ENCODE assay signal across 24 cellular contexts in the genomic region with DNA sequence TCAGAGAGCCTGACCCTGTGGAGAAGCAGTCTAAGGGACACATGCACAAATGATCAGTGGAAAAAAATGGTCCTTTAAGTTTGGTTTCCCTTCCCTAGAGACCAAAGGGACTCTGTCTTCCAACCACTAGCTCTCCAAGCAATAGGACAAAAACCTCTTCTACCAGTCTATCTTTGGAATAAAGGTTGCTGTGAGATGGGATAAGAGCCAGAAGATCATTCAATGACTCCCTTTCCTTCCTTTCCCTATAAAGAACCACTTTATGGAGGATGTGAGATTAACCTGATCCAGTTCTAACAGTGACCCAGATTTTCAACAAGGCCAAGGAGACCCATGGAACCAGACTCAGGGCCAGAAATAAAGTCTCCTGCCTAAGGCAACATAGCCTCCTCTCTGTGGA.
DNase-seq lines count a peak whose midpoint lies in the region; ATAC-seq and TF ChIP-seq lines count a peak whose summit lies in the region.
"Had no signal": no experiment of that assay in that cellular context is flagged by ENCODE, and none has a peak within 500 bp of the region (broad histone marks: within the 10 kb centered on the region; RNA-seq: fewer than 3 reads in every experiment).

No MANE protein-coding gene starts in this region.

- TF ChIP-seq POLR2A in upper lobe of left lung (IDR thresholded peaks at IDR 0.05): no peak

- no peak overlapping the region for H3K4me3 Mint-ChIP-seq in CD8-positive, alpha-beta T cell
- H3K4me3 Mint-ChIP-seq in chondrocyte (ENCODE audit: unreplicated experiment) (no peak overlapping the region), osteocyte (ENCODE audit: unreplicated experiment) (no peak overlapping the region)
- H3K4me3 Mint-ChIP-seq: stimulated activated naive B cell treated with anti-CD40 and anti-IgM and Interleukin-4, amounts not matched to agents 10 μg/mL and 1 μg/mL and 100 μg/mL, for 72 hours had no signal

- H3K27ac Mint-ChIP-seq in CD8-positive, alpha-beta T cell: peak overlapping the region; percentile 10
- H3K27ac Mint-ChIP-seq in chondrocyte (ENCODE audit: unreplicated experiment): peak overlapping the region; percentile 62
- H3K27ac Mint-ChIP-seq in osteocyte (ENCODE audit: unreplicated experiment): peak overlapping the region; percentile 15
- H3K27ac Mint-ChIP-seq: stimulated activated naive B cell treated with anti-CD40 and anti-IgM and Interleukin-4, amounts not matched to agents 10 μg/mL and 1 μg/mL and 100 μg/mL, for 72 hours had no signal

- TF ChIP-seq EP300 in upper lobe of left lung (IDR thresholded peaks at IDR 0.05): no peak

- H3K36me3 Mint-ChIP-seq in CD8-positive, alpha-beta T cell: peaks cover 18% of the 10 kb centered on the region
- H3K36me3 Mint-ChIP-seq in chondrocyte (ENCODE audit: low read depth): peaks cover 23% of the 10 kb centered on the region
- peaks cover 21% of the 10 kb centered on the region for H3K36me3 Mint-ChIP-seq in osteocyte (ENCODE audit: unreplicated experiment)

- no peaks in the 10 kb centered on the region for H3K27me3 Mint-ChIP-seq in CD8-positive, alpha-beta T cell (ENCODE audit: low read depth)
- no peaks in the 10 kb centered on the region for H3K27me3 Mint-ChIP-seq in chondrocyte (ENCODE audit: low read depth)
- no peaks in the 10 kb centered on the region for H3K27me3 Mint-ChIP-seq in osteocyte (ENCODE audit: unreplicated experiment)
- H3K27me3 Mint-ChIP-seq: stimulated activated naive B cell treated with anti-CD40 and anti-IgM and Interleukin-4, amounts not matched to agents 10 μg/mL and 1 μg/mL and 100 μg/mL, for 72 hours had no signal

- H3K4me1 ChIP-seq in ACC112 (ENCODE audit: control insufficient read depth, insufficient read depth, low read length, unreplicated experiment) (peaks cover 14% of the 10 kb centered on the region), upper lobe of left lung (peaks cover 0 to 5% (median 0%) of the 10 kb centered on the region in 4 donors)
- peaks cover 6% of the 10 kb centered on the region for H3K4me1 ChIP-seq in CD8-positive, alpha-beta T cell (ENCODE audit: insufficient read depth, low read length)
- H3K4me1 ChIP-seq: HAP-1 had no signal

- H3K9me3 Mint-ChIP-seq in CD8-positive, alpha-beta T cell: no peaks in the 10 kb centered on the region
- H3K9me3 Mint-ChIP-seq in chondrocyte (ENCODE audit: low read depth) (no peaks in the 10 kb centered on the region), osteocyte (ENCODE audit: unreplicated experiment) (no peaks in the 10 kb centered on the region)
- H3K9me3 Mint-ChIP-seq: stimulated activated naive B cell treated with anti-CD40 and anti-IgM and Interleukin-4, amounts not matched to agents 10 μg/mL and 1 μg/mL and 100 μg/mL, for 72 hours had no signal

- POLR2A ChIA-PET in CD8-positive, alpha-beta T cell (lab: Charles Lee): no interaction called here

- H3K4me3 ChIP-seq in ACC112 (ENCODE audit: low read depth, low read length): no peak overlapping the region
- H3K4me3 ChIP-seq in CD8-positive, alpha-beta T cell (ENCODE audit: low read depth, low read length): no peak overlapping the region
- H3K4me3 ChIP-seq in upper lobe of left lung: no peak overlapping the region
- H3K4me3 ChIP-seq: HAP-1, lung, PC-9, SJCRH30, tibial artery had no signal

- H2AFZ ChIP-seq in ACC112 (ENCODE audit: low read length, unreplicated experiment): no peak overlapping the region
- H2AFZ ChIP-seq: PC-9 had no signal

- ATAC-seq in CD8-positive, alpha-beta T cell: no peak
- ATAC-seq in upper lobe of left lung (ENCODE audit: low FRiP score in 2 of 2): no peak
- ATAC-seq: sciatic nerve; stimulated activated naive B cell treated with anti-CD40 and anti-IgM and Interleukin-4, amounts not matched to agents 10 μg/mL and 1 μg/mL and 100 μg/mL, for 72 hours had no signal

- H3K27ac ChIP-seq in ACC112 (ENCODE audit: low read depth, low read length) (peak overlapping the region; percentile 8; the same call in 1 of the 2 replicates), upper lobe of left lung (no peak overlapping the region)
- no peak overlapping the region for H3K27ac ChIP-seq in CD8-positive, alpha-beta T cell (ENCODE audit: low read depth, low read length)
- H3K27ac ChIP-seq: KMS-11, PC-9, SJCRH30 had no signal

- H3K36me3 ChIP-seq in ACC112 (ENCODE audit: insufficient read depth, low read length) (peaks cover 7% of the 10 kb centered on the region; the same call in 1 of the 2 replicates), upper lobe of left lung (peaks cover 0 to 45% (median 6%) of the 10 kb centered on the region in 4 donors)
- peaks cover 5% of the 10 kb centered on the region for H3K36me3 ChIP-seq in CD8-positive, alpha-beta T cell (ENCODE audit: insufficient read depth, low read length)

- CTCF ChIA-PET in CD8-positive, alpha-beta T cell (lab: Charles Lee): no interaction called here

- TF ChIP-seq CTCF in CD8-positive, alpha-beta T cell (IDR thresholded peaks at IDR 0.05): no peak
- TF ChIP-seq CTCF in chondrocyte (IDR thresholded peaks at IDR 0.05) (no peak), osteocyte (IDR thresholded peaks at IDR 0.05) (no peak), upper lobe of left lung (IDR thresholded peaks at IDR 0.05) (no peak)

- DNase-seq in CD8-positive, alpha-beta T cell: no peak
- DNase-seq in chondrocyte (ENCODE audit: low spot score) (no peak), osteocyte (ENCODE audit: extremely low spot score, unreplicated experiment) (no peak), posterior cingulate gyrus (no peak), upper lobe of left lung (no peak), DMS79 treated with DMSO at 0.1 percent for 48 hours (lab: John Stamatoyannopoulos, UW) (no peak), NCI-H2029 (lab: John Stamatoyannopoulos, UW) (no peak)
- DNase-seq: activated CD4-positive, alpha-beta T cell treated with anti-CD3 and anti-CD28 coated beads, Interleukin-2, amount 50 U/mL, for 1 hour; activated CD8-positive, alpha-beta memory T cell treated with anti-CD3 and anti-CD28 coated beads, Interleukin-2, amount 50 U/mL, for 48 hours; activated gamma-delta T cell; amygdala; COR-L47; NCI-H1092; NCI-H1930; NCI-H345; PC-9; stimulated activated naive B cell treated with anti-CD40 and anti-IgM and Interleukin-4, amounts not matched to agents 10 μg/mL and 1 μg/mL and 100 μg/mL, for 72 hours; tibial artery had no signal

- H3K4me1 Mint-ChIP-seq in CD8-positive, alpha-beta T cell (ENCODE audit: low read depth): peaks cover 12% of the 10 kb centered on the region
- peaks cover 26% of the 10 kb centered on the region for H3K4me1 Mint-ChIP-seq in chondrocyte (ENCODE audit: low read depth)
- H3K4me1 Mint-ChIP-seq in osteocyte (ENCODE audit: unreplicated experiment): peaks cover 7% of the 10 kb centered on the region

- intact Hi-C loops in CD8-positive, alpha-beta T cell (cut with DNase I, micrococcal nuclease): no loop called here
- intact Hi-C loops in posterior cingulate gyrus (cut with DNase I): no loop called here

- H3K9me3 ChIP-seq in CD8-positive, alpha-beta T cell (ENCODE audit: low read length): no peaks in the 10 kb centered on the region
- no peaks in the 10 kb centered on the region for H3K9me3 ChIP-seq in upper lobe of left lung
- H3K9me3 ChIP-seq: HAP-1, SJCRH30, tibial artery had no signal

- no peaks in the 10 kb centered on the region for H3K27me3 ChIP-seq in ACC112 (ENCODE audit: insufficient read depth, low read length)
- H3K27me3 ChIP-seq in CD8-positive, alpha-beta T cell (ENCODE audit: insufficient read depth, low read length): no peaks in the 10 kb centered on the region
- H3K27me3 ChIP-seq in upper lobe of left lung: no peaks in the 10 kb centered on the region
- H3K27me3 ChIP-seq: SJCRH30, tibial artery had no signal

- H3K79me2 ChIP-seq in ACC112 (ENCODE audit: control insufficient read depth, insufficient read depth, low read length, unreplicated experiment): no peaks in the 10 kb centered on the region

Comparison
In these comparisons a context has a peak if more than half of its experiments do, and no peak if none do; other contexts are left out.
1. H3K27ac Mint-ChIP-seq: peak in every context shown above with its lines; median percentile 62 in chondrocyte; 15 in osteocyte; 10 in CD8-positive, alpha-beta T cell.